ENCODE assay signal across 30 cellular contexts in genomic region chr16:12290165-12290564, GRCh38.
"Had no signal": no experiment of that assay in that cellular context is flagged by ENCODE, and none has a peak within 500 bp of the region (broad histone marks: within the 10 kb centered on the region; RNA-seq: fewer than 3 reads in every experiment).

No MANE protein-coding gene starts in this region.

- H3K27me3 Mint-ChIP-seq: activated naive CD8-positive, alpha-beta T cell treated with anti-CD3 and anti-CD28 coated beads for 36 hours; effector memory CD8-positive, alpha-beta T cell; natural killer cell treated with Interleukin-12 subunit alpha and Interleukin-12 subunit beta and Interleukin-15 and Interleukin-18, amount 100 ng/mL, for 72 hours had no signal

- H3K36me3 ChIP-seq: adrenal gland, neutrophil, ovary, prostate gland, sigmoid colon, suprapubic skin had no signal

- H3K27me3 ChIP-seq: adrenal gland, gastroesophageal sphincter, neutrophil, ovary, sigmoid colon, suprapubic skin, tibial nerve had no signal

- H3K4me1 ChIP-seq: adrenal gland, prostate gland, sigmoid colon, tibial nerve had no signal

- H3K27ac ChIP-seq: adrenal gland, gastroesophageal sphincter, neutrophil, ovary, prostate gland, sigmoid colon, suprapubic skin, tibial nerve had no signal

- H3K4me2 ChIP-seq: smooth muscle cell had no signal

- H3K4me3 ChIP-seq: adrenal gland, coronary artery, gastroesophageal sphincter, mucosa of descending colon, ovary, prostate gland, sigmoid colon, smooth muscle cell, suprapubic skin, tibial nerve had no signal

- DNase-seq: activated CD4-positive, alpha-beta T cell treated with anti-CD3 and anti-CD28 coated beads for 4 hours; activated CD4-positive, alpha-beta T cell treated with anti-CD3 and anti-CD28 coated beads, Interleukin-2, amount 50 U/mL, for 4 hours; activated effector memory CD4-positive, alpha-beta T cell treated with Interleukin-2 at 50 U/mL for 16 hours; activated naive CD4-positive, alpha-beta T cell treated with anti-CD3 and anti-CD28 coated beads for 36 hours; activated naive CD8-positive, alpha-beta T cell treated with anti-CD3 and anti-CD28 coated beads for 36 hours; activated T-cell treated with anti-CD3 and anti-CD28 coated beads for 4 hours; activated T-cell treated with anti-CD3 and anti-CD28 coated beads, Interleukin-2, amount 50 U/mL, for 72 hours; adrenal gland; aorta; effector memory CD8-positive, alpha-beta T cell; erythroblast; head of caudate nucleus; kidney glomerular epithelial cell; ovary; retina; sigmoid colon; stimulated activated CD4-positive, alpha-beta T cell treated with anti-CD3 and anti-CD28 coated beads, Interleukin-15, amount 100 ng/mL, for 24 hours; stimulated activated CD4-positive, alpha-beta T cell treated with anti-CD3 and anti-CD28 coated beads, Interleukin-2, amount 100 ng/mL, for 24 hours; stimulated activated naive CD4-positive, alpha-beta T cell had no signal

- ATAC-seq: activated T-cell treated with anti-CD3 and anti-CD28 coated beads, Interleukin-2, amount 50 U/mL, for 72 hours; effector memory CD8-positive, alpha-beta T cell; gastroesophageal sphincter; left lobe of liver; natural killer cell treated with Interleukin-12 subunit alpha and Interleukin-12 subunit beta and Interleukin-15 and Interleukin-18, amount 100 ng/mL, for 72 hours had no signal

- H3K9me3 ChIP-seq: adrenal gland, gastroesophageal sphincter, mucosa of descending colon, neutrophil, ovary, prostate gland, suprapubic skin had no signal

- H3K4me3 Mint-ChIP-seq: activated naive CD4-positive, alpha-beta T cell treated with anti-CD3 and anti-CD28 coated beads for 36 hours; activated naive CD8-positive, alpha-beta T cell treated with anti-CD3 and anti-CD28 coated beads for 36 hours; activated T-cell treated with anti-CD3 and anti-CD28 coated beads, Interleukin-2, amount 50 U/mL, for 72 hours; brain; effector memory CD8-positive, alpha-beta T cell; natural killer cell treated with Interleukin-12 subunit alpha and Interleukin-12 subunit beta and Interleukin-15 and Interleukin-18, amount 100 ng/mL, for 72 hours had no signal

- H3K27ac Mint-ChIP-seq: activated naive CD4-positive, alpha-beta T cell treated with anti-CD3 and anti-CD28 coated beads for 36 hours; activated naive CD8-positive, alpha-beta T cell treated with anti-CD3 and anti-CD28 coated beads for 36 hours; activated T-cell treated with anti-CD3 and anti-CD28 coated beads, Interleukin-2, amount 50 U/mL, for 72 hours; brain; effector memory CD8-positive, alpha-beta T cell; natural killer cell treated with Interleukin-12 subunit alpha and Interleukin-12 subunit beta and Interleukin-15 and Interleukin-18, amount 100 ng/mL, for 72 hours had no signal
